26 cellular contexts compared by ENCODE assay signal in the genomic region with DNA sequence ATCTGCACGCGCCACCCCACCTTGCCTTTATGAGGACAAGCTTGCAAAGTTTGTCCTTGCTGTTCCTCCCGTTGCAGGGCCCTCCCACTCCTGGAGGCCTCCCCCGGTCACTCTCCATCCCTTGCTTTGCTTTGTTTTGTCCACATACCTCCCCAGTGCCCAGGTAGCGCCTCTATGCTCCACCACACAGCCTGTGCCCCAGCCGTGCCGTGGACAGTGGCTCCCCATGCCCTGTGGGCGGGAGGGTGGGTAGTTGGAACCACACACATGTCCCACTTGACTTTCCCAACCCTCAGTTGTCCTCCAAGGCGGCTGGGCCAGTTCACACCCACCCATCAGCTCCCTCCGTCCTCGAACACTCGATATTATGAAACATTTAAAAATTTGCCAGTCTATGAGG. TPM values are rescaled to one million over a fixed set of nuclear protein-coding genes. Genes with fewer than 3 reads are reported as not detected.
DNase-seq lines count a peak whose midpoint lies in the region; ATAC-seq and TF ChIP-seq lines count a peak whose summit lies in the region.
"Had no signal": no experiment of that assay in that cellular context is flagged by ENCODE, and none has a peak within 500 bp of the region (broad histone marks: within the 10 kb centered on the region; RNA-seq: fewer than 3 reads in every experiment).

No MANE protein-coding gene starts in this region.

- H3K36me3 Mint-ChIP-seq in chondrocyte (ENCODE audit: low read depth) (peaks cover 12% of the 10 kb centered on the region), nephron (ENCODE audit: low read depth) (peaks cover 50% of the 10 kb centered on the region)
- peaks cover 25% of the 10 kb centered on the region for H3K36me3 Mint-ChIP-seq in effector memory CD8-positive, alpha-beta T cell (ENCODE audit: insufficient read depth)

- H3K4me1 ChIP-seq in left ventricle myocardium inferior: peaks cover 92% of the 10 kb centered on the region
- H3K4me1 ChIP-seq: SJCRH30 had no signal

- intact Hi-C loops in left ventricle myocardium superior (cut with micrococcal nuclease): no loop called here
- intact Hi-C loops in left ventricle myocardium inferior (cut with micrococcal nuclease): no loop called here

- H3K36me3 ChIP-seq in left ventricle myocardium inferior: peaks cover 17% of the 10 kb centered on the region

- H3K27me3 Mint-ChIP-seq in chondrocyte (ENCODE audit: low read depth) (no peaks in the 10 kb centered on the region), nephron (ENCODE audit: low read depth) (no peaks in the 10 kb centered on the region)
- H3K27me3 Mint-ChIP-seq in effector memory CD8-positive, alpha-beta T cell: no peaks in the 10 kb centered on the region
- H3K27me3 Mint-ChIP-seq: activated CD4-positive, alpha-beta T cell treated with anti-CD3 and anti-CD28 coated beads for 36 hours; central memory CD8-positive, alpha-beta T cell had no signal

- H3K4me1 Mint-ChIP-seq in chondrocyte (ENCODE audit: low read depth): peaks cover 85% of the 10 kb centered on the region
- peaks cover 54% of the 10 kb centered on the region for H3K4me1 Mint-ChIP-seq in nephron
- peaks cover 21 to 22% of the 10 kb centered on the region in 2 donors for H3K4me1 Mint-ChIP-seq in effector memory CD8-positive, alpha-beta T cell (ENCODE audit: low read depth in 2 of 2)

- DNase-seq in left ventricle myocardium superior (peak; percentile 33), left ventricle myocardium inferior (no peak), chondrocyte (ENCODE audit: low spot score) (no peak), DMS 273 (lab: John Stamatoyannopoulos, UW; ENCODE audit: unreplicated experiment) (no peak), DMS53 (lab: John Stamatoyannopoulos, UW) (no peak)
- no peak for DNase-seq in effector memory CD8-positive, alpha-beta T cell
- DNase-seq: ACHN; activated CD4-positive, alpha-beta T cell treated with anti-CD3 and anti-CD28 coated beads for 36 hours; activated naive CD4-positive, alpha-beta T cell treated with Interleukin-2 at 50 U/mL for 16 hours; activated T-cell treated with anti-CD3 and anti-CD28 coated beads, Interleukin-2, amount 50 U/mL, for 48 hours; anterior cingulate cortex; H9; Kasumi-1; NCI-H1694; NCI-H2171; NCI-H524; Peyer's patch; posterior cingulate gyrus; SJCRH30; T-helper 1 cell had no signal

- no peak overlapping the region for H3K4me3 ChIP-seq in left ventricle myocardium inferior
- H3K4me3 ChIP-seq: Peyer's patch, SJCRH30 had no signal

- no peaks in the 10 kb centered on the region for H3K9me3 ChIP-seq in left ventricle myocardium inferior (replicated peaks)
- H3K9me3 ChIP-seq: Peyer's patch, SJCRH30 had no signal

- H3K27ac Mint-ChIP-seq in chondrocyte (ENCODE audit: unreplicated experiment): peak overlapping the region; percentile 11
- peak overlapping the region in 2 of 3 experiments; percentile 46 to 48 for H3K27ac Mint-ChIP-seq in nephron
- H3K27ac Mint-ChIP-seq in effector memory CD8-positive, alpha-beta T cell: no peak overlapping the region
- H3K27ac Mint-ChIP-seq: activated CD4-positive, alpha-beta T cell treated with anti-CD3 and anti-CD28 coated beads for 36 hours; mesothelial cell of epicardium had no signal

- H3K27me3 ChIP-seq in left ventricle myocardium inferior (ENCODE audit: low read depth): no peaks in the 10 kb centered on the region
- H3K27me3 ChIP-seq: Peyer's patch, SJCRH30 had no signal

- no peak overlapping the region for H3K4me3 Mint-ChIP-seq in chondrocyte (ENCODE audit: unreplicated experiment)
- H3K4me3 Mint-ChIP-seq in nephron: peak overlapping the region in 1 of 3 experiments; percentile 26
- no peak overlapping the region for H3K4me3 Mint-ChIP-seq in effector memory CD8-positive, alpha-beta T cell
- H3K4me3 Mint-ChIP-seq: activated CD4-positive, alpha-beta T cell treated with anti-CD3 and anti-CD28 coated beads for 36 hours; H9; mesothelial cell of epicardium had no signal

- H3K27ac ChIP-seq in left ventricle myocardium inferior (replicated peaks): no peak overlapping the region
- H3K27ac ChIP-seq: HL-60, Peyer's patch, SJCRH30 had no signal

- ATAC-seq in left ventricle myocardium superior (no peak), HG03095 (IDR thresholded peaks at IDR 0.05; ENCODE audit: unreplicated experiment) (no peak)
- ATAC-seq in effector memory CD8-positive, alpha-beta T cell (replicated peaks): no peak
- ATAC-seq: left lobe of liver had no signal

- H3K9me3 Mint-ChIP-seq in chondrocyte (ENCODE audit: low read depth): peaks cover 3% of the 10 kb centered on the region
- no peaks in the 10 kb centered on the region for H3K9me3 Mint-ChIP-seq in nephron
- H3K9me3 Mint-ChIP-seq in effector memory CD8-positive, alpha-beta T cell: no peaks in the 10 kb centered on the region
- H3K9me3 Mint-ChIP-seq: central memory CD8-positive, alpha-beta T cell; H9 had no signal

- TF ChIP-seq CTCF in left ventricle myocardium inferior (IDR thresholded peaks at IDR 0.05; ENCODE audit: borderline replicate concordance): no peak
- no peak for TF ChIP-seq CTCF in chondrocyte (IDR thresholded peaks at IDR 0.05)
- no peak for TF ChIP-seq CTCF in nephron (IDR thresholded peaks at IDR 0.05; ENCODE audit: unreplicated experiment in 3 of 3)

RNA-seq across cellular contexts. Expression of a gene that starts 24.6 kb away (rescaled TPM):
- total RNA-seq in left ventricle myocardium superior: 69.9 TPM
- total RNA-seq in left ventricle myocardium inferior: 70.7 TPM
- 20.4 to 27.4 TPM (median 24.0 TPM) in 3 replicates for total RNA-seq in chondrocyte

RNA-seq across cellular contexts. Expression of a gene that starts 43.7 kb away (rescaled TPM):
- total RNA-seq in left ventricle myocardium superior: 26.5 TPM
- total RNA-seq in left ventricle myocardium inferior: 18.6 TPM
- 0.15 to 1.4 TPM (median 0.87 TPM) in 3 replicates for total RNA-seq in chondrocyte

Comparison
In these comparisons a context has a peak if more than half of its experiments do, and no peak if none do; other contexts are left out.
1. H3K27ac Mint-ChIP-seq: peak in chondrocyte (single experiment) and nephron (2 of 3); none in effector memory CD8-positive, alpha-beta T cell (0 of 2).